29 cellular contexts compared by ENCODE assay signal in the genomic region with DNA sequence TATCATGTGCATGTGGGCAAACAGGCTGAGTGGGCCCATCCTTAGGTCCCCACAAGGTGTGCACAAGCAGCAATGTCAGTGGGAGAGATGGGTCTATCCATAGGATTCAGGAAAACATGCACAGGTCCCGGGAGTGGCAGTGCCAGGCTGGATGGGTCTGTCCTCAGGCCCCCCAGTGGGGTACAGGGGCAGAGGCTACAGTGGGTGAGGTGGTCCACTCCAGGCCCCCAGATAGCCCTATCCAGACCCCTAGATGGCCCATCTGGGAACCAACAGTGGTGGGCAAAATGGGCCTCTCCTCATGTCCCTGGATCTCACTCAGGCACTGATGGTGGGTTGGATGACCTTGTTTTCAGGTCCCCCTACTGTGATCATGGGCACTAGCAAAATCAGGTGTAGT.
"Had no signal": no experiment of that assay in that cellular context is flagged by ENCODE, and none has a peak within 500 bp of the region (broad histone marks: within the 10 kb centered on the region; RNA-seq: fewer than 3 reads in every experiment).

No MANE protein-coding gene starts in this region.

- H3K36me3 ChIP-seq: neural progenitor cell, ovary, right lobe of liver, sigmoid colon, suprapubic skin, tibial artery, transverse colon, upper lobe of left lung, uterus had no signal

- H3K4me1 ChIP-seq: neural progenitor cell, parathyroid adenoma, psoas muscle, right lobe of liver, sigmoid colon, suprapubic skin, testis, tibial artery, transverse colon, upper lobe of left lung, uterus had no signal

- DNase-seq: naive B cell; natural killer cell; occipital lobe; right lobe of liver; sigmoid colon; small intestine; stimulated activated CD4-positive, alpha-beta T cell treated with anti-CD3 and anti-CD28 coated beads, Interleukin-12 subunit alpha, Interleukin-12 subunit beta, amount 100 ng/mL, for 4 hours; stimulated activated CD4-positive, alpha-beta T cell treated with anti-CD3 and anti-CD28 coated beads, Interleukin-1b, Interleukin-23, amount 100 ng/mL, for 48 hours; stimulated activated CD4-positive, alpha-beta T cell treated with anti-CD3 and anti-CD28 coated beads, Interleukin-4, amount 100 ng/mL, for 1 hour; stimulated activated CD4-positive, alpha-beta T cell treated with anti-CD3 and anti-CD28 coated beads, Interleukin-4, amount 100 ng/mL, for 4 hours; stimulated activated CD8-positive, alpha-beta memory T cell treated with anti-CD3 and anti-CD28 coated beads, Interleukin-4, amount 100 ng/mL, for 48 hours; stimulated activated naive CD4-positive, alpha-beta T cell; stimulated activated naive CD8-positive, alpha-beta T cell treated with anti-CD3 and anti-CD28 coated beads, Interleukin-15, amount 100 ng/mL, for 72 hours; stimulated activated naive CD8-positive, alpha-beta T cell treated with anti-CD3 and anti-CD28 coated beads, Interleukin-15, Interleukin-2, amounts not matched to agents 100 U/mL and 50 U/mL, for 24 hours; substantia nigra; testis; tibial artery; transverse colon; uterus had no signal

- ATAC-seq: natural killer cell; psoas muscle; right cardiac atrium; stimulated activated memory B cell treated with anti-CD40 and anti-IgM and Interleukin-4, amounts not matched to agents 10 μg/mL and 1 μg/mL and 100 μg/mL, for 72 hours; stimulated activated naive CD8-positive, alpha-beta T cell treated with anti-CD3 and anti-CD28 coated beads, Interleukin-15, amount 100 ng/mL, for 72 hours; stimulated activated naive CD8-positive, alpha-beta T cell treated with anti-CD3 and anti-CD28 coated beads, Interleukin-15, Interleukin-2, amounts not matched to agents 100 U/mL and 50 U/mL, for 24 hours had no signal

- H3K4me1 Mint-ChIP-seq: naive B cell; natural killer cell; nephron; neural progenitor cell; stimulated activated memory B cell treated with anti-CD40 and anti-IgM and Interleukin-4, amounts not matched to agents 10 μg/mL and 1 μg/mL and 100 μg/mL, for 72 hours; stimulated activated naive CD8-positive, alpha-beta T cell treated with anti-CD3 and anti-CD28 coated beads, Interleukin-15, amount 100 ng/mL, for 72 hours had no signal

- H3K27me3 ChIP-seq: neural progenitor cell, ovary, right lobe of liver, sigmoid colon, suprapubic skin, testis, tibial artery, transverse colon, upper lobe of left lung, uterus had no signal

- H3K36me3 Mint-ChIP-seq: naive B cell; neural progenitor cell; stimulated activated memory B cell treated with anti-CD40 and anti-IgM and Interleukin-4, amounts not matched to agents 10 μg/mL and 1 μg/mL and 100 μg/mL, for 72 hours had no signal

- H3K27ac Mint-ChIP-seq: naive B cell; natural killer cell; nephron; neural progenitor cell; progenitor cell of endocrine pancreas; stimulated activated memory B cell treated with anti-CD40 and anti-IgM and Interleukin-4, amounts not matched to agents 10 μg/mL and 1 μg/mL and 100 μg/mL, for 72 hours; stimulated activated naive CD8-positive, alpha-beta T cell treated with anti-CD3 and anti-CD28 coated beads, Interleukin-15, amount 100 ng/mL, for 72 hours had no signal

- H3K4me3 Mint-ChIP-seq: naive B cell; natural killer cell; nephron; neural progenitor cell; stimulated activated memory B cell treated with anti-CD40 and anti-IgM and Interleukin-4, amounts not matched to agents 10 μg/mL and 1 μg/mL and 100 μg/mL, for 72 hours; stimulated activated naive CD8-positive, alpha-beta T cell treated with anti-CD3 and anti-CD28 coated beads, Interleukin-15, amount 100 ng/mL, for 72 hours had no signal

- H3K27me3 Mint-ChIP-seq: naive B cell; progenitor cell of endocrine pancreas; stimulated activated memory B cell treated with anti-CD40 and anti-IgM and Interleukin-4, amounts not matched to agents 10 μg/mL and 1 μg/mL and 100 μg/mL, for 72 hours; stimulated activated naive CD8-positive, alpha-beta T cell treated with anti-CD3 and anti-CD28 coated beads, Interleukin-15, amount 100 ng/mL, for 72 hours had no signal

- H3K4me3 ChIP-seq: neural progenitor cell, ovary, psoas muscle, right lobe of liver, sigmoid colon, suprapubic skin, testis, tibial artery, transverse colon, upper lobe of left lung, uterus had no signal

- H3K27ac ChIP-seq: neural progenitor cell, ovary, parathyroid adenoma, psoas muscle, right lobe of liver, sigmoid colon, suprapubic skin, testis, tibial artery, transverse colon, upper lobe of left lung, uterus had no signal

- H3K9me3 ChIP-seq: ovary, testis had no signal
